In the genomic region with DNA sequence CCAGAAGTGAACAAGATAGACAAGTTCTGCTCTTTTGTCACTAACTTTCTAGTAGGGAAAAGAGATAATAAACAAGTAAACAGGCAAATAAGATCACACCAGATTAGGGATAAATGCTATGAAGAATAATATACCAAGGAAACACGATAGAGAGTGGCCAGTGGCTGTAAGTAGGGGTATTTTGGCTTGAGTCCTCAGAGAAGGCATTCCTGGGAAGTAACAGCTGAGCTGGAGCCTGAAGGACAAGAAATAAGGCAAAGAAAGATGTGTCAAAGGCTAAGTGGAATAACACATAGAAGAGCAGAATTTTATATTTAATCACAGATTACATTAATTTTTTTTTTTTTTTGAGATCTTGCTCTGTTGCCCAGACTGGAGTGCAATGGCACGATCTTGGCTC, we compare ENCODE assay signal across 25 cellular contexts.
"Had no signal": no experiment of that assay in that cellular context is flagged by ENCODE, and none has a peak within 500 bp of the region (broad histone marks: within the 10 kb centered on the region; RNA-seq: fewer than 3 reads in every experiment).

No MANE protein-coding gene starts in this region.

- H3K27me3 Mint-ChIP-seq: dendritic cell treated with granulocyte-macrophage colony-stimulating factor and Interleukin-4, amounts not matched to agents 40 ng/mL and 50 ng/mL, for 4 days; effector memory CD8-positive, alpha-beta T cell had no signal

- H3K4me1 ChIP-seq: colonic mucosa, esophagus muscularis mucosa, esophagus squamous epithelium, foreskin keratinocyte, gastrocnemius medialis, gastroesophageal sphincter, heart left ventricle, heart right ventricle had no signal

- ATAC-seq: effector memory CD8-positive, alpha-beta T cell; esophagus mucosa; foreskin keratinocyte; gastrocnemius medialis; gastroesophageal sphincter; heart left ventricle; heart right ventricle had no signal

- H3K4me1 Mint-ChIP-seq: endodermal cell had no signal

- H3K36me3 ChIP-seq: colonic mucosa, esophagus muscularis mucosa, esophagus squamous epithelium, gastrocnemius medialis, gastroesophageal sphincter, heart left ventricle, heart right ventricle had no signal

- H3K9me3 Mint-ChIP-seq: endodermal cell had no signal

- H3K27me3 ChIP-seq: colonic mucosa, dorsolateral prefrontal cortex, esophagus muscularis mucosa, esophagus squamous epithelium, foreskin keratinocyte, gastrocnemius medialis, gastroesophageal sphincter, heart left ventricle, heart right ventricle had no signal

- H3K9me3 ChIP-seq: colonic mucosa, esophagus muscularis mucosa, esophagus squamous epithelium, gastrocnemius medialis, gastroesophageal sphincter, heart left ventricle, heart right ventricle had no signal

- DNase-seq: colonic mucosa; cortex of kidney; dermis blood vessel endothelial cell; dorsolateral prefrontal cortex; effector CD4-positive, alpha-beta T cell; effector CD8-positive, alpha-beta T cell; effector memory CD4-positive, alpha-beta T cell; effector memory CD8-positive, alpha-beta T cell; endodermal cell; erythroblast; esophagus squamous epithelium; foreskin fibroblast; foreskin keratinocyte; foreskin melanocyte; gastrocnemius medialis; glutamatergic neuron; head of caudate nucleus; heart left ventricle; heart right ventricle had no signal

- H3K27ac Mint-ChIP-seq: dendritic cell treated with granulocyte-macrophage colony-stimulating factor and Interleukin-4, amounts not matched to agents 40 ng/mL and 50 ng/mL, for 4 days; effector memory CD8-positive, alpha-beta T cell; endodermal cell had no signal

- H3K27ac ChIP-seq: colonic mucosa, coronary artery, dorsolateral prefrontal cortex, epithelial cell of prostate, esophagus muscularis mucosa, esophagus squamous epithelium, foreskin keratinocyte, gastrocnemius medialis, gastroesophageal sphincter, heart left ventricle, heart right ventricle had no signal

- H3K4me3 ChIP-seq: colonic mucosa, coronary artery, dorsolateral prefrontal cortex, esophagus muscularis mucosa, esophagus squamous epithelium, gastrocnemius medialis, gastroesophageal sphincter, heart left ventricle, heart right ventricle had no signal

- H3K4me3 Mint-ChIP-seq: dendritic cell treated with granulocyte-macrophage colony-stimulating factor and Interleukin-4, amounts not matched to agents 40 ng/mL and 50 ng/mL, for 4 days; effector memory CD8-positive, alpha-beta T cell; endodermal cell had no signal
